ENCODE assay signal across 19 cellular contexts in the genomic region with DNA sequence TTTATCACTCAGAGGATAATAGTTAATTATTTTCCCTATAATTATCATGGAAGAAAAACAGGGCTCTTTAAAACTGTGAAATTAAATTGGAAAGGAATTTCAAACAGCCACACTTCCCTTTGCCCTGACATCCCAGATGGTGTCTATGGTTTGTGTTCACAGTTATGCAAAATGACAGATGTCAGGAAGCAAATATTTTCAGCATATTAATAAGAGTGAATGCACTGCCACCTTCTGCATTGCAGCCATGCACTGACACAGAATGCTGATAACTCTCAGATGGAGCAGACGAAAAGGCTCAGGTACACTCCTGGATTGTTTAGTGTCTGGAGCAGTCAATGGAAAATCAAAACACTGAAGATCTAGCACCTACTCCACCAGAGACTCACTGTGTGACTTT.
"Had no signal": no experiment of that assay in that cellular context is flagged by ENCODE, and none has a peak within 500 bp of the region (broad histone marks: within the 10 kb centered on the region; RNA-seq: fewer than 3 reads in every experiment).

No MANE protein-coding gene starts in this region.

- ATAC-seq: activated CD8-positive, alpha-beta memory T cell treated with anti-CD3 and anti-CD28 coated beads, Interleukin-2, amount 10 ng/mL, durations not matched to agents 7 days and 5 days; activated CD8-positive, alpha-beta T cell treated with anti-CD3 and anti-CD28 coated beads for 36 hours; effector memory CD8-positive, alpha-beta T cell; esophagus mucosa; natural killer cell treated with Interleukin-12 subunit alpha and Interleukin-12 subunit beta and Interleukin-15 and Interleukin-18, amount 100 ng/mL, for 72 hours; pancreas; psoas muscle had no signal

- DNase-seq: activated CD4-positive, alpha-beta T cell treated with anti-CD3 and anti-CD28 coated beads, Interleukin-2, amount 10 ng/mL, durations not matched to agents 7 days and 5 days; activated CD4-positive, CD25-positive, alpha-beta regulatory T cell treated with anti-CD3 and anti-CD28 coated beads, Interleukin-2, amount 50 U/mL, for 72 hours; activated CD8-positive, alpha-beta memory T cell treated with anti-CD3 and anti-CD28 coated beads, Interleukin-2, amount 10 ng/mL, durations not matched to agents 7 days and 5 days; activated CD8-positive, alpha-beta T cell treated with anti-CD3 and anti-CD28 coated beads for 36 hours; activated gamma-delta T cell; brain microvascular endothelial cell; effector memory CD8-positive, alpha-beta T cell; left ventricle myocardium inferior; pancreas; psoas muscle; right cardiac atrium; stimulated activated CD4-positive, alpha-beta T cell treated with anti-CD3 and anti-CD28 coated beads, Interleukin-1b, Interleukin-23, amount 100 ng/mL, for 48 hours; tibial artery; WERI-Rb-1 had no signal

- H3K4me1 ChIP-seq: ascending aorta, left ventricle myocardium inferior, psoas muscle, tibial artery had no signal

- H3K36me3 ChIP-seq: ascending aorta, brain microvascular endothelial cell, left ventricle myocardium inferior, neutrophil, pancreas, tibial artery, WERI-Rb-1 had no signal

- H3K4me3 ChIP-seq: ascending aorta, dorsolateral prefrontal cortex, left ventricle myocardium inferior, pancreas, psoas muscle, tibial artery had no signal

- H3K27ac ChIP-seq: ascending aorta, brain microvascular endothelial cell, dorsolateral prefrontal cortex, left ventricle myocardium inferior, neutrophil, pancreas, psoas muscle, tibial artery, WERI-Rb-1 had no signal

- H3K27me3 ChIP-seq: ascending aorta, brain microvascular endothelial cell, dorsolateral prefrontal cortex, neutrophil, pancreas, tibial artery had no signal

- H3K9me3 ChIP-seq: ascending aorta, left ventricle myocardium inferior, neutrophil, pancreas, psoas muscle, tibial artery had no signal
